Comparison of ENCODE assay signal across 8 cellular contexts in genomic region chr20:38790210-38791053, GRCh38. TPM values are rescaled to one million over a fixed set of nuclear protein-coding genes. Genes with fewer than 3 reads are reported as not detected.
DNase-seq lines count a peak whose midpoint lies in the region; ATAC-seq and TF ChIP-seq lines count a peak whose summit lies in the region.

No MANE protein-coding gene starts in this region.

- H3K79me2 ChIP-seq in GM23338 (replicated peaks; ENCODE audit: insufficient read depth): no peaks in the 10 kb centered on the region

- in situ Hi-C loops in transverse colon (cut with MboI; ENCODE audit: low pct_ligation_motif_present in 1 of 4, low pct_unique_long_range_greater_than_20kb in 1 of 4, low sequenced_read_pairs in 3 of 4): no loop called here

- H3K36me3 Mint-ChIP-seq in GM23338 (ENCODE audit: low read depth): no peaks in the 10 kb centered on the region

- TF ChIP-seq CTCF in GM23338 (conservative IDR thresholded peaks at IDR 0.05; ENCODE audit: low read depth in 2 of 2) (peak; percentile 70 to 85), ascending aorta (IDR thresholded peaks at IDR 0.05) (peak; percentile 39 to 58 (median 46)), transverse colon (IDR thresholded peaks at IDR 0.05) (peak; percentile 35 to 73 (median 51))

- H3K27me3 ChIP-seq in GM23338 (ENCODE audit: insufficient read depth) (no peaks in the 10 kb centered on the region), ascending aorta (no peaks in the 10 kb centered on the region), transverse colon (no peaks in the 10 kb centered on the region)

- no peaks in the 10 kb centered on the region for H3K9me3 ChIP-seq in ascending aorta
- H3K9me3 ChIP-seq in transverse colon: no peaks in the 10 kb centered on the region

- peak; percentile 96 for ATAC-seq in GM23338
- ATAC-seq in HG03139 (IDR thresholded peaks at IDR 0.05; ENCODE audit: unreplicated experiment): no peak

- no peaks in the 10 kb centered on the region for H3F3A ChIP-seq in GM23338 (replicated peaks; ENCODE audit: low read depth)

- no peak overlapping the region for H3K4me3 Mint-ChIP-seq in GM23338

- 17 to 49% methylated on average over 11 to 15 of the region's 15 CpGs for WGBS in transverse colon (ENCODE audit: low coverage in 1 of 2), 2 donors

- H3K36me3 ChIP-seq in GM23338 (ENCODE audit: insufficient read depth) (no peaks in the 10 kb centered on the region), ascending aorta (no peaks in the 10 kb centered on the region), transverse colon (no peaks in the 10 kb centered on the region)

- no peak for TF ChIP-seq POLR2A in transverse colon (IDR thresholded peaks at IDR 0.05)

- no peak overlapping the region for H3K27ac ChIP-seq in GM23338 (ENCODE audit: low read depth)
- no peak overlapping the region for H3K27ac ChIP-seq in ascending aorta
- H3K27ac ChIP-seq in transverse colon: no peak overlapping the region

- no peaks in the 10 kb centered on the region for H4K20me1 ChIP-seq in GM23338 (replicated peaks; ENCODE audit: insufficient read depth)

- DNase-seq in AML-193 (lab: John Stamatoyannopoulos, UW) (peak; percentile 19 to 47), GM23338 (ENCODE audit: low spot score) (peak; percentile 92), NCI-H82 treated with DMSO at 0.1 percent for 48 hours (lab: John Stamatoyannopoulos, UW; ENCODE audit: unreplicated experiment) (peak; percentile 45), ascending aorta (ENCODE audit: low spot score in 2 of 2) (no peak), kidney glomerular epithelial cell (lab: John Stamatoyannopoulos, UW) (peak; percentile 25), transverse colon (no peak), globus pallidus (ENCODE audit: low spot score) (no peak)

- H3K4me2 ChIP-seq in GM23338: no peak overlapping the region

- no peaks in the 10 kb centered on the region for H3K4me1 ChIP-seq in GM23338 (ENCODE audit: insufficient read depth)
- no peaks in the 10 kb centered on the region for H3K4me1 ChIP-seq in ascending aorta
- no peaks in the 10 kb centered on the region for H3K4me1 ChIP-seq in transverse colon

- H3K27me3 Mint-ChIP-seq in GM23338 (ENCODE audit: insufficient read depth, low read depth, poor library complexity): peaks cover 2% of the 10 kb centered on the region

- no peak overlapping the region for H3K27ac Mint-ChIP-seq in GM23338

- no peaks in the 10 kb centered on the region for H3K4me1 Mint-ChIP-seq in GM23338

- intact Hi-C loops in ascending aorta (cut with DNase I) (loop anchor here (5.0 kb wide), 1 partner anchor 143 kb away; no protein-coding TSS in a partner anchor), transverse colon (cut with DNase I; ENCODE audit: low total_unique reads) (no loop called here)

- H3K4me3 ChIP-seq in GM23338 (no peak overlapping the region), ascending aorta (no peak overlapping the region), transverse colon (no peak overlapping the region)

- TF ChIP-seq EP300 in transverse colon (IDR thresholded peaks at IDR 0.05; ENCODE audit: low read depth): no peak

- H3K9me2 ChIP-seq in GM23338 (ENCODE audit: insufficient read depth): no peaks in the 10 kb centered on the region

- no peak overlapping the region for H2AFZ ChIP-seq in GM23338

- no peaks in the 10 kb centered on the region; the same call in 2 of the 3 replicates for H3K9me3 Mint-ChIP-seq in GM23338

TF ChIP-seq in GM23338, 12 proteins besides CTCF, POLR2A, EP300 and RAD21:
- TF ChIP-seq ZNF114 (CRISPR knock-in tag; IDR thresholded peaks at IDR 0.05): no peak
- TF ChIP-seq CREB1 (CRISPR knock-in tag; IDR thresholded peaks at IDR 0.05; ENCODE audit: low read depth): no peak
- TF ChIP-seq, protein P1, sequence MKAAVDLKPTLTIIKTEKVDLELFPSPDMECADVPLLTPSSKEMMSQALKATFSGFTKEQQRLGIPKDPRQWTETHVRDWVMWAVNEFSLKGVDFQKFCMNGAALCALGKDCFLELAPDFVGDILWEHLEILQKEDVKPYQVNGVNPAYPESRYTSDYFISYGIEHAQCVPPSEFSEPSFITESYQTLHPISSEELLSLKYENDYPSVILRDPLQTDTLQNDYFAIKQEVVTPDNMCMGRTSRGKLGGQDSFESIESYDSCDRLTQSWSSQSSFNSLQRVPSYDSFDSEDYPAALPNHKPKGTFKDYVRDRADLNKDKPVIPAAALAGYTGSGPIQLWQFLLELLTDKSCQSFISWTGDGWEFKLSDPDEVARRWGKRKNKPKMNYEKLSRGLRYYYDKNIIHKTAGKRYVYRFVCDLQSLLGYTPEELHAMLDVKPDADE (IDR thresholded peaks at IDR 0.05): no peak
- no peak for TF ChIP-seq POLR2AphosphoS5 (IDR thresholded peaks at IDR 0.05; ENCODE audit: low read depth)
- no peak for TF ChIP-seq STAT1 (IDR thresholded peaks at IDR 0.05; ENCODE audit: unreplicated experiment)
- TF ChIP-seq ZNF331 (CRISPR knock-in tag; IDR thresholded peaks at IDR 0.05; ENCODE audit: low read depth): no peak

RNA-seq across cellular contexts. Expression of gene PPP1R16B, which starts 15.1 kb away (rescaled TPM):
- total RNA-seq in GM23338 (2014; rRNA removed; shearing (Covaris generic)): 11.5 and 12.0 TPM in 2 replicates
- polyA plus RNA-seq in GM23338 (2016; fragmentation: Nextera tagmentation; extraction: Ambion mirVana): 1.5 and 1.6 TPM in 2 replicates
- total RNA-seq in ascending aorta (26.4 TPM), transverse colon (10 to 100 TPM in 2 of 4 donors, 1 to 10 TPM in 2; 1.8 to 11.1 (median 7.0) TPM)

RNA-seq across cellular contexts. Expression of gene ACTR5, which starts 42.2 kb away (rescaled TPM):
- 19.6 and 21.8 TPM in 2 replicates for total RNA-seq in GM23338 (2014; rRNA removed; shearing (Covaris generic))
- 8.4 and 9.1 TPM in 2 replicates for polyA plus RNA-seq in GM23338 (2016; fragmentation: Nextera tagmentation; extraction: Ambion mirVana)
- total RNA-seq in ascending aorta: 5.9 TPM
- total RNA-seq in transverse colon: 10 to 100 TPM in 3 of 4 donors, 1 to 10 TPM in 1; 7.2 to 21.3 (median 11.4) TPM

Comparison
In these comparisons a context has a peak if more than half of its experiments do, and no peak if none do; other contexts are left out.
1. DNase-seq: peak in AML-193 (2 of 2), GM23338 (single experiment), NCI-H82 treated with DMSO at 0.1 percent for 48 hours (single experiment) and kidney glomerular epithelial cell (single experiment); none in ascending aorta (0 of 2), transverse colon (single experiment) and globus pallidus (single experiment).
2. Peak in every context shown above with its lines, with median percentiles within 50 percentile points of each other: CTCF ChIP-seq.